In the genomic region with DNA sequence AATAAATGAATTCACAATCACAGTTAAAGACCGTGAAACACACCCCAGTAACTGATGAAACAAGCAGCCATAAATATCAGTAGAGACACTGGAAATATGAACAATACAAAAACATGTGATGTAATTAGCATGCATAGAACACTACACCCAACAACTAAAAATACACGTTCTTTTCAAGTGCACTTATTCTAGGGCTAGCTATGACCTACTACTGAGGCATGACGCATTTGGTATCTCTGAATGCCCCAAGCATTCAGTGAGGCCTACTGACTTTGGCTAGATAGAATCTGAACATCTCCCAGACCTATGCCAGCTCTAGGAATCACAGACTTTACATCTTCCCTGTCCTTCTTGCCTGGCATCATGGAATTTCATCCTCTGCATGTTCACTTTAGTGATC, we compare ENCODE assay signal across 16 cellular contexts.
DNase-seq lines count a peak whose midpoint lies in the region; ATAC-seq, FAIRE-seq and TF ChIP-seq lines count a peak whose summit lies in the region.
"Had no signal": no experiment of that assay in that cellular context is flagged by ENCODE, and none has a peak within 500 bp of the region (broad histone marks: within the 10 kb centered on the region; RNA-seq: fewer than 3 reads in every experiment).

No MANE protein-coding gene starts in this region.

- DNase-seq in heart right ventricle (no peak), right atrium auricular region (ENCODE audit: low spot score) (no peak), OCI-LY7 (ENCODE audit: low spot score) (peak; percentile 48), NCI-H146 (lab: John Stamatoyannopoulos, UW) (no peak), pons (ENCODE audit: low spot score) (no peak), HepG2 (ENCODE audit: low spot score) (no peak)
- DNase-seq: AML-193; CD4-positive, alpha-beta memory T cell; DMS153; DMS79; GF-D8 had no signal

- H4K20me1 ChIP-seq in DOHH2 (ENCODE audit: control insufficient read depth, insufficient read depth, low read depth, low read length) (no peaks in the 10 kb centered on the region), OCI-LY7 (ENCODE audit: insufficient read depth, low read length) (no peaks in the 10 kb centered on the region), HepG2 (ENCODE audit: insufficient read depth, low read length) (no peaks in the 10 kb centered on the region)

- peak in 5 of 8 donors; percentile 51 to 80 (median 70) for ATAC-seq in heart right ventricle
- no peak for ATAC-seq in HepG2
- ATAC-seq: GM12878 had no signal

- peaks cover 0 to 29% (median 14%) of the 10 kb centered on the region in 9 donors for H3K4me1 ChIP-seq in heart right ventricle
- H3K4me1 ChIP-seq in right atrium auricular region, result peaks cover 0 to 14% of the 10 kb centered on the region in 2 donors
- peaks cover 82% of the 10 kb centered on the region for H3K4me1 ChIP-seq in DOHH2 (ENCODE audit: control insufficient read depth, low read length)
- peaks cover 81% of the 10 kb centered on the region for H3K4me1 ChIP-seq in OCI-LY7 (ENCODE audit: insufficient read depth, low read length, poor library complexity, severe bottlenecking)
- H3K4me1 ChIP-seq in HepG2 (ENCODE audit: insufficient read depth, low read length), result no peaks in the 10 kb centered on the region
- H3K4me1 ChIP-seq: HAP-1 had no signal

- WGBS in heart right ventricle, 2 donors, result 60 to 75% methylated on average over 3 of the region's 3 CpGs
- 18% methylated on average over 3 of the region's 3 CpGs for WGBS in HepG2 (ENCODE audit: low lambda C conversion rate)

- H3K27ac ChIP-seq in heart right ventricle (no peak overlapping the region), right atrium auricular region (no peak overlapping the region), DOHH2 (ENCODE audit: low read depth, low read length) (peak overlapping the region; percentile 97), OCI-LY7 (ENCODE audit: low read depth, low read length, poor library complexity, severe bottlenecking) (peak overlapping the region; percentile 97), HepG2 (ENCODE audit: extremely low read length, insufficient read depth, low read length) (no peak overlapping the region)

- TF ChIP-seq EP300 in HepG2 (IDR thresholded peaks at IDR 0.05; ENCODE audit: low read depth in 2 of 2, low read length in 2 of 2), result no peak
- TF ChIP-seq EP300 in HepG2 (CRISPR knock-in tag; IDR thresholded peaks at IDR 0.05; ENCODE audit: borderline replicate concordance), result no peak

- in situ Hi-C loops in HepG2 (cut with HindIII; ENCODE audit: extremely low pct_ligation_motif_present, low pct_unique_long_range_greater_than_20kb), result no loop called here

- FAIRE-seq in HepG2 (lab: Jason Lieb, UNC), result no peak
- FAIRE-seq: A204.1, GM12878, GM19239 had no signal

- no peak for TF ChIP-seq RAD21 in HepG2 (CRISPR knock-in tag; IDR thresholded peaks at IDR 0.05)

- peaks cover 24% of the 10 kb centered on the region for H3F3A ChIP-seq in DOHH2 (ENCODE audit: control insufficient read depth, insufficient read depth)

- no peaks in the 10 kb centered on the region for H3K9me3 ChIP-seq in heart right ventricle
- H3K9me3 ChIP-seq in right atrium auricular region, result no peaks in the 10 kb centered on the region
- H3K9me3 ChIP-seq in DOHH2 (ENCODE audit: control insufficient read depth, insufficient read depth, low read length), result no peaks in the 10 kb centered on the region
- H3K9me3 ChIP-seq in OCI-LY7 (ENCODE audit: low read length), result no peaks in the 10 kb centered on the region
- H3K9me3 ChIP-seq in HepG2 (ENCODE audit: low read length), result no peaks in the 10 kb centered on the region
- H3K9me3 ChIP-seq: HAP-1 had no signal

- H3K4me3 ChIP-seq in heart right ventricle (no peak overlapping the region), right atrium auricular region (no peak overlapping the region), DOHH2 (ENCODE audit: low read length) (peak overlapping the region; percentile 43), OCI-LY7 (ENCODE audit: low read depth, low read length, poor library complexity, severe bottlenecking) (no peak overlapping the region), HepG2 (replicated peaks in 1 of 3; ENCODE audit: insufficient read depth in 1 of 3, low read depth in 2 of 3, low read length in 3 of 3) (no peak overlapping the region)
- H3K4me3 ChIP-seq: GM12878, HAP-1 had no signal

- peak overlapping the region; percentile 45 for H3K4me2 ChIP-seq in DOHH2 (ENCODE audit: low read length)
- peak overlapping the region; percentile 79 for H3K4me2 ChIP-seq in OCI-LY7 (ENCODE audit: low read length)
- no peak overlapping the region for H3K4me2 ChIP-seq in HepG2 (ENCODE audit: low read depth, low read length)

- intact Hi-C loops in heart right ventricle (cut with DNase I) (loop anchor here in 3 of 10 donors (10.0 kb wide), 2 partner anchors 97 to 453 kb away; partner anchors contain the start of gene ID2 (in 2 of the 3)), OCI-LY7 (cut with micrococcal nuclease; ENCODE audit: unreplicated experiment) (loop anchor here (5.0 kb wide), 1 partner anchor 800 kb away; no protein-coding TSS in a partner anchor), HepG2 (cut with micrococcal nuclease; ENCODE audit: unreplicated experiment) (no loop called here)

- POLR2A ChIA-PET in OCI-LY7 (lab: Charles Lee) (interaction anchor here (1.6 kb wide), 1 partner anchor 19 kb away, joined by 6 read pairs; no protein-coding TSS in a partner anchor), HepG2 (lab: Yijun Ruan, JAX) (no interaction called here)

- H3K9me2 ChIP-seq in DOHH2 (replicated peaks; ENCODE audit: control insufficient read depth, low read length) (no peaks in the 10 kb centered on the region), OCI-LY7 (ENCODE audit: insufficient read depth, low read length) (no peaks in the 10 kb centered on the region)

- BruUV-seq in OCI-LY7 (replicated peaks; lab: Mats Ljungman, UMichigan) (no TSS peak), HepG2 (replicated peaks; lab: Mats Ljungman, UMichigan) (no TSS peak)

- no peak overlapping the region for H3K9ac ChIP-seq in HepG2 (ENCODE audit: insufficient read depth, low read depth, low read length)

- H2AFZ ChIP-seq in OCI-LY7 (ENCODE audit: low read length) (peak overlapping the region; percentile 73; the same call in 1 of the 2 replicates), HepG2 (ENCODE audit: low read length) (no peak overlapping the region)

- no peak for TF ChIP-seq CTCF in heart right ventricle (IDR thresholded peaks at IDR 0.05)
- no peak for TF ChIP-seq CTCF in right atrium auricular region (IDR thresholded peaks at IDR 0.05)
- TF ChIP-seq CTCF in DOHH2 (IDR thresholded peaks at IDR 0.05; ENCODE audit: low read depth, low read length, poor library complexity, severe bottlenecking), result no peak
- no peak for TF ChIP-seq CTCF in OCI-LY7 (conservative IDR thresholded peaks at IDR 0.05; ENCODE audit: low read length)
- TF ChIP-seq CTCF in HepG2 (CRISPR knock-in tag; IDR thresholded peaks at IDR 0.05), result no peak

- CTCF ChIA-PET in OCI-LY7 (lab: Charles Lee; ENCODE audit: unreplicated experiment) (no interaction called here), HepG2 (lab: Yijun Ruan, JAX; ENCODE audit: low intra/inter-chr PET ratio, low total read pairs) (no interaction called here)

- TF ChIP-seq POLR2A in HepG2 (IDR thresholded peaks at IDR 0.05; ENCODE audit: insufficient read depth in 1 of 2, low read depth in 2 of 2, low read length in 2 of 2), result no peak

- H3K36me3 ChIP-seq in heart right ventricle (no peaks in the 10 kb centered on the region), right atrium auricular region (no peaks in the 10 kb centered on the region), DOHH2 (ENCODE audit: control insufficient read depth, low read length) (peaks cover 19% of the 10 kb centered on the region), OCI-LY7 (ENCODE audit: insufficient read depth, low read length) (peaks cover 2% of the 10 kb centered on the region; the same call in 1 of the 2 replicates), HepG2 (replicated peaks in 1 of 2; ENCODE audit: control insufficient read depth in 1 of 2, insufficient read depth in 2 of 2, low read length in 2 of 2) (no peaks in the 10 kb centered on the region)
- H3K36me3 ChIP-seq: HAP-1 had no signal

- H3K27me3 ChIP-seq in heart right ventricle (no peaks in the 10 kb centered on the region), right atrium auricular region (no peaks in the 10 kb centered on the region), DOHH2 (ENCODE audit: control insufficient read depth, low read length) (no peaks in the 10 kb centered on the region), HepG2 (ENCODE audit: control insufficient read depth in 1 of 2, insufficient read depth in 2 of 2, low read length in 2 of 2) (peaks cover 0 to 11% of the 10 kb centered on the region in 2 experiments; a peak in 1 of 5 replicates)

- no peaks in the 10 kb centered on the region for H3K79me2 ChIP-seq in DOHH2 (ENCODE audit: control insufficient read depth, low read length)
- no peaks in the 10 kb centered on the region for H3K79me2 ChIP-seq in OCI-LY7 (ENCODE audit: insufficient read depth, low read depth, low read length)
- H3K79me2 ChIP-seq in HepG2 (ENCODE audit: insufficient read depth, low read length), result no peaks in the 10 kb centered on the region

TF ChIP-seq in HepG2, 621 proteins besides CTCF, POLR2A, EP300 and RAD21:
- no peak for TF ChIP-seq RBM22 (optimal IDR thresholded peaks at IDR 0.05; ENCODE audit: low read length)
- TF ChIP-seq HNRNPH1 (optimal IDR thresholded peaks at IDR 0.05; ENCODE audit: low read depth, low read length), result no peak
- TF ChIP-seq ZNF530 (CRISPR knock-in tag; IDR thresholded peaks at IDR 0.05; ENCODE audit: low read depth), result no peak

Comparison
In these comparisons a context has a peak if more than half of its experiments do, and no peak if none do; other contexts are left out.
1. H3K27ac ChIP-seq: peak in DOHH2 (single experiment) and OCI-LY7 (single experiment); none in heart right ventricle (0 of 10), right atrium auricular region (0 of 2) and HepG2 (single experiment).